10 cellular contexts compared by ENCODE assay signal in genomic region chr11:96221244-96222070, GRCh38.
DNase-seq lines count a peak whose midpoint lies in the region; ATAC-seq and TF ChIP-seq lines count a peak whose summit lies in the region.
"Had no signal": no experiment of that assay in that cellular context is flagged by ENCODE, and none has a peak within 500 bp of the region (broad histone marks: within the 10 kb centered on the region; RNA-seq: fewer than 3 reads in every experiment).

No MANE protein-coding gene starts in this region.

- H3K36me3 Mint-ChIP-seq in activated B cell treated with CpG ODN at 0.5 μM for 24 hours (ENCODE audit: low read depth) (peaks cover 3% of the 10 kb centered on the region), mesothelial cell of epicardium (no peaks in the 10 kb centered on the region), type B pancreatic cell (peaks cover 6% of the 10 kb centered on the region)

- H3K27ac Mint-ChIP-seq in activated B cell treated with CpG ODN at 0.5 μM for 24 hours (peak overlapping the region; percentile 63), mesothelial cell of epicardium (peak overlapping the region; percentile 80), type B pancreatic cell (peak overlapping the region; percentile 38)

- no peak overlapping the region for H3K4me3 Mint-ChIP-seq in activated B cell treated with CpG ODN at 0.5 μM for 24 hours
- no peak overlapping the region for H3K4me3 Mint-ChIP-seq in mesothelial cell of epicardium
- H3K4me3 Mint-ChIP-seq in type B pancreatic cell, result no peak overlapping the region

- no peaks in the 10 kb centered on the region for H3K27me3 Mint-ChIP-seq in activated B cell treated with CpG ODN at 0.5 μM for 24 hours
- H3K27me3 Mint-ChIP-seq in mesothelial cell of epicardium (ENCODE audit: low read depth), result no peaks in the 10 kb centered on the region
- no peaks in the 10 kb centered on the region for H3K27me3 Mint-ChIP-seq in type B pancreatic cell

- POLR2A ChIA-PET in activated B cell treated with CpG ODN at 0.5 μM for 24 hours (lab: Charles Lee), result interaction anchor here (0.6 to 1.2 kb wide), 6 partner anchors 12 to 146 kb away, joined by 3 to 9 read pairs (median 4); partner anchors contain the start of gene MAML2

- TF ChIP-seq CTCF in activated B cell treated with CpG ODN at 0.5 μM for 24 hours (IDR thresholded peaks at IDR 0.05) (no peak), mesothelial cell of epicardium (IDR thresholded peaks at IDR 0.05; ENCODE audit: unreplicated experiment) (no peak), type B pancreatic cell (conservative IDR thresholded peaks at IDR 0.05) (no peak)

- no peak for DNase-seq in Right ventricle myocardium inferior (ENCODE audit: missing footprints)
- DNase-seq in left ventricle myocardium superior, result no peak
- no peak for DNase-seq in activated B cell treated with CpG ODN at 0.5 μM for 24 hours
- no peak for DNase-seq in mesothelial cell of epicardium (ENCODE audit: low spot score in 2 of 2, unreplicated experiment in 2 of 2)
- no peak for DNase-seq in type B pancreatic cell (ENCODE audit: extremely low spot score, unreplicated experiment)
- DNase-seq in NCI-H524 treated with DMSO at 0.1 percent for 48 hours (lab: John Stamatoyannopoulos, UW), result no peak
- no peak for DNase-seq in NCI-H82 (lab: John Stamatoyannopoulos, UW)
- DNase-seq: aorta, occipital lobe had no signal

- intact Hi-C loops in Right ventricle myocardium inferior (cut with DNase I), result no loop called here
- intact Hi-C loops in left ventricle myocardium superior (cut with micrococcal nuclease), result no loop called here
- intact Hi-C loops in activated B cell treated with CpG ODN at 0.5 μM for 24 hours (cut with micrococcal nuclease), result loop anchor here (2.0 kb wide), 1 partner anchor 33 kb away; no protein-coding TSS in a partner anchor

- peak; percentile 8 for ATAC-seq in Right ventricle myocardium inferior
- no peak for ATAC-seq in left ventricle myocardium superior
- no peak for ATAC-seq in activated B cell treated with CpG ODN at 0.5 μM for 24 hours (ENCODE audit: low read depth)
- no peak for ATAC-seq in HG03469 (IDR thresholded peaks at IDR 0.05; ENCODE audit: unreplicated experiment)

- H3K9me3 Mint-ChIP-seq in activated B cell treated with CpG ODN at 0.5 μM for 24 hours, result no peaks in the 10 kb centered on the region
- no peaks in the 10 kb centered on the region for H3K9me3 Mint-ChIP-seq in mesothelial cell of epicardium
- H3K9me3 Mint-ChIP-seq in type B pancreatic cell, result no peaks in the 10 kb centered on the region

- CTCF ChIA-PET in activated B cell treated with CpG ODN at 0.5 μM for 24 hours (lab: Charles Lee), result no interaction called here

- H3K4me1 Mint-ChIP-seq in activated B cell treated with CpG ODN at 0.5 μM for 24 hours, result peaks cover 75% of the 10 kb centered on the region
- H3K4me1 Mint-ChIP-seq in mesothelial cell of epicardium, result peaks cover 64% of the 10 kb centered on the region
- H3K4me1 Mint-ChIP-seq in type B pancreatic cell (ENCODE audit: unreplicated experiment), result peaks cover 44% of the 10 kb centered on the region
